Comparison of ENCODE assay signal across 21 cellular contexts in genomic region chr10:5282137-5282536, GRCh38.
"Had no signal": no experiment of that assay in that cellular context is flagged by ENCODE, and none has a peak within 500 bp of the region (broad histone marks: within the 10 kb centered on the region; RNA-seq: fewer than 3 reads in every experiment).

No MANE protein-coding gene starts in this region.

- H3K9me3 Mint-ChIP-seq: activated CD8-positive, alpha-beta T cell treated with anti-CD3 and anti-CD28 coated beads for 36 hours; activated T-helper 2 cell treated with anti-CD3 and anti-CD28 coated beads, Interferon-gamma antibody, Interleukin-2, Interleukin-4, amounts not matched to agents 10 μg/mL and 5 μg/mL and 100 μg/mL, durations not matched to agents 14 hours and 24 hours and 36 hours; effector memory CD8-positive, alpha-beta T cell; stimulated activated naive CD8-positive, alpha-beta T cell treated with anti-CD3 and anti-CD28 coated beads, Interleukin-15, amount 100 ng/mL, for 72 hours had no signal

- H3K27me3 Mint-ChIP-seq: activated CD8-positive, alpha-beta T cell treated with anti-CD3 and anti-CD28 coated beads for 36 hours; stimulated activated naive CD8-positive, alpha-beta T cell treated with anti-CD3 and anti-CD28 coated beads, Interleukin-15, amount 100 ng/mL, for 72 hours had no signal

- H3K9me3 ChIP-seq: ascending aorta had no signal

- H3K4me1 ChIP-seq: ascending aorta had no signal

- H3K27ac Mint-ChIP-seq: activated CD4-positive, alpha-beta T cell treated with anti-CD3 and anti-CD28 coated beads, Interleukin-2, amount 10 ng/mL, durations not matched to agents 24 days and 14 days; activated CD8-positive, alpha-beta T cell treated with anti-CD3 and anti-CD28 coated beads for 36 hours; activated T-helper 2 cell treated with anti-CD3 and anti-CD28 coated beads, Interferon-gamma antibody, Interleukin-2, Interleukin-4, amounts not matched to agents 10 μg/mL and 5 μg/mL and 100 μg/mL, durations not matched to agents 14 hours and 24 hours and 36 hours had no signal

- H3K4me3 Mint-ChIP-seq: activated CD4-positive, alpha-beta T cell treated with anti-CD3 and anti-CD28 coated beads, Interleukin-2, amount 10 ng/mL, durations not matched to agents 24 days and 14 days; activated CD8-positive, alpha-beta T cell treated with anti-CD3 and anti-CD28 coated beads for 36 hours; effector memory CD8-positive, alpha-beta T cell; neural crest cell; stimulated activated naive CD8-positive, alpha-beta T cell treated with anti-CD3 and anti-CD28 coated beads, Interleukin-15, amount 100 ng/mL, for 72 hours had no signal

- H3K4me3 ChIP-seq: ascending aorta, smooth muscle cell had no signal

- DNase-seq: activated CD4-positive, alpha-beta T cell treated with anti-CD3 and anti-CD28 coated beads, Interleukin-2, amount 10 ng/mL, durations not matched to agents 24 days and 14 days; activated CD4-positive, CD25-positive, alpha-beta regulatory T cell; activated CD8-positive, alpha-beta T cell treated with anti-CD3 and anti-CD28 coated beads for 36 hours; activated naive CD4-positive, alpha-beta T cell treated with Interleukin-2 at 50 U/mL for 16 hours; activated T-cell treated with anti-CD3 and anti-CD28 coated beads, Interleukin-2, amount 50 U/mL, for 1 hour; effector memory CD8-positive, alpha-beta T cell; foreskin melanocyte; hypothalamus; mammary epithelial cell; stimulated activated CD4-positive, alpha-beta T cell treated with anti-CD3 and anti-CD28 coated beads, Interleukin-4, amount 100 ng/mL, for 1 hour; stimulated activated naive CD8-positive, alpha-beta T cell treated with anti-CD3 and anti-CD28 coated beads, Interleukin-15, amount 100 ng/mL, for 72 hours; T-helper 9 cell; trophoblast cell had no signal

- FAIRE-seq: keratinocyte had no signal

- H3K36me3 ChIP-seq: ascending aorta had no signal

- H3K27me3 ChIP-seq: ascending aorta had no signal

- H3K27ac ChIP-seq: ascending aorta, epithelial cell of prostate had no signal

- ATAC-seq: activated CD8-positive, alpha-beta T cell treated with anti-CD3 and anti-CD28 coated beads for 36 hours; effector memory CD8-positive, alpha-beta T cell; left lobe of liver; sciatic nerve; stimulated activated naive CD8-positive, alpha-beta T cell treated with anti-CD3 and anti-CD28 coated beads, Interleukin-15, amount 100 ng/mL, for 72 hours had no signal
